7 cellular contexts compared by ENCODE assay signal in the genomic region with DNA sequence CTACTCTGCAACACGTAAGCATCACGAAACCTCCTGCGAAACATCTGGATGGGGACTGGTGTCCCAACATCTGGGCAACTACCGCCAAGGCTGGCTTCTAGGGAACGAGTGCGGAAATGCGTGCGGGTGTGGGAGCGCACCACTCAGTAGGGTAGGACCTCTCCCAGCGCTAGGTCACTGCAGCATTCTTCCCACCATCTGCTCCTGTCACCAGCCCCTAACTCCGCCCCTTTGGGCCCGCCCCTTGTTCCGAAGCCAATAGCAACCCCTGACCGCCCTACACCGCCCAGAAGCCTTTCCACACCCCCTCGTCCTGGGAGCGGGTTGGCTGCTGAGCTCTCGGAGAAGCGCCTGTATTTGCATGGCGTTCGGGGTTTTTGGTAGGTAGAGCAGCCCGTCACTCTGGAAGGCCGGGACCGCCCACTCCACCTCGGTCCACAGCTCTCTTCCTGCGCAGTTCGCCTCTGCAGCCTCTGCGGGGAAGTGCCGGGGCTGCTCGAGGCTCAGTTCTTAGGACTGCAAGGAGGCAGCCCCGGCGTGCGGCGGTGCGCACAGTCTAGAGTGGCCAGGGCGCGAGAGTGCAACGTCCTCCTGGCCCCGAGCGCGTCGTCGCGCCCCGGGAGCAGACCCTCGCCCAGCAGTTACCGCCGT. TPM values are rescaled to one million over a fixed set of nuclear protein-coding genes. Genes with fewer than 3 reads are reported as not detected.
A peak's percentile ranks its signal among the peaks of the same experiment; 100 is the strongest.
DNase-seq lines count a peak whose midpoint lies in the region; ATAC-seq and TF ChIP-seq lines count a peak whose summit lies in the region.

A gene (plus strand): TSS at position 454 of the 651 bp plus-strand sequence. CDS start 438 bp downstream, outside the sequence.

- peak within 1 kb of the TSS; percentile 46 to 80 (median 66) for H3K27ac ChIP-seq in sigmoid colon

- intact Hi-C loops in sigmoid colon (cut with DNase I) = loop anchor here (5.0 to 10.0 kb wide), 2 partner anchors 963 to 1276 kb away; no protein-coding TSS in a partner anchor

- DNase-seq in NCI-H187 treated with DMSO at 0.1 percent for 48 hours (lab: John Stamatoyannopoulos, UW) = peak; percentile 75
- DNase-seq in UCSD-AML1 (lab: John Stamatoyannopoulos, UW; ENCODE audit: unreplicated experiment) = peak; percentile 97
- DNase-seq in brain pericyte (ENCODE audit: low read depth, low spot score) = peak; percentile 98
- peak; percentile 97 for DNase-seq in sigmoid colon

- TF ChIP-seq POLR2A in sigmoid colon (IDR thresholded peaks at IDR 0.05) = peak in 1 of 2 donors; percentile 39

- TF ChIP-seq CTCF in sigmoid colon (IDR thresholded peaks at IDR 0.05) = no peak

- WGBS in sigmoid colon, 2 donors = 0 to 1% methylated on average over 48 of the region's 48 CpGs

- peaks cover 77 to 100% (median 93%) of the 10 kb centered on the region in 3 donors for H3K27me3 ChIP-seq in sigmoid colon

- no peak for TF ChIP-seq EP300 in sigmoid colon (IDR thresholded peaks at IDR 0.05)

- H3K36me3 ChIP-seq in sigmoid colon = no peaks in the 10 kb centered on the region

- H3K4me3 ChIP-seq in iPS-11a (ENCODE audit: low read depth, low read length) (peak within 1 kb of the TSS; percentile 79), sigmoid colon (peak within 1 kb of the TSS; percentile 35 to 56 (median 50))

- peaks cover 0 to 63% (median 58%) of the 10 kb centered on the region in 4 donors for H3K4me1 ChIP-seq in sigmoid colon

- peak; percentile 79 for ATAC-seq in GM18508 (IDR thresholded peaks at IDR 0.05; ENCODE audit: insufficient read depth, unreplicated experiment)
- ATAC-seq in HG02938 (IDR thresholded peaks at IDR 0.05; ENCODE audit: unreplicated experiment) = peak; percentile 87

- no peaks in the 10 kb centered on the region for H3K9me3 ChIP-seq in sigmoid colon

RNA-seq across cellular contexts. Expression of the gene that starts here (rescaled TPM):
- 1 to 10 TPM in 3 of 4 donors, under 1 TPM in 1; 0.66 to 1.8 (median 1.1) TPM for total RNA-seq in sigmoid colon
- polyA plus RNA-seq in sigmoid colon = 1 to 10 TPM in 1 of 3 donors, under 1 TPM in 2; 0.46 to 3.0 (median 0.60) TPM

Comparison
In these comparisons a context has a peak if more than half of its experiments do, and no peak if none do; other contexts are left out.
1. Peak in every context shown above with its lines: DNase-seq, ATAC-seq, H3K4me3 ChIP-seq and H3K27ac ChIP-seq.